In the genomic region with DNA sequence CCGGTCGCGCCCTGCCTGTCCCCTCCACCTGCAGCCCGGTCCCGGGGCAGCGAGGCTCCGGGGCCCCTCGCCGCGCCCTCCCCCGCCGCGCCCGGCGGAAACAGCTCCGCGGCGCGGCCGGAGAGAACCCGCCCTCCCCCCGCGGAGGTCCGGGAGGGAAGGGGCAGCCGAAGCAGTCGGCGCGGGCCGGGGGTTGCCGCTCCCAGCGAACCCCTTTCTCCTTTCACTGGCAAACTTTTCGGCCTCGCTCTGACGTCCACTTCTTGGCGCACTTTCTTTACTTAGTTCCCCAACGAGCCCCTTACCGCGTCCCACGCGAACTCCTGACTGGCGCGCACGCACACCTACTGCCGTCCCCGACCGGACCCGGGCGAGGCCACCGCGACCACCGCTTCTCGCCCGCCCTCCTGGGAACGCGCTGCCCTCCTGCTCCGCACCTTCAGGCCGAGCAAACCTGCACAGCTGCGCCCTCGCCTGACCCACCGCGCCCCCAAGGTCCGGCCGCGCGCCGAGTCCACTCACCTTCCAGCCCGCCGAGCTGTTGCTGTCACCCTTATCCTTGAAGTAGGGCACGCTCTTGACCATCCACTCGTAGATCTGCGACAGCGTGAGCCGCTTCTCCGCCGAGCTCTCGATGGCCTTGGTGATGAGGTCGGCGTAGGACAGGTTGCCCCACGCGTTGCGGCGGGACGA, we compare ENCODE assay signal across 8 cellular contexts. TPM values are rescaled to one million over a fixed set of nuclear protein-coding genes. Genes with fewer than 3 reads are reported as not detected.
DNase-seq lines count a peak whose midpoint lies in the region; ATAC-seq and TF ChIP-seq lines count a peak whose summit lies in the region.

No MANE protein-coding gene starts in this region.

- no peaks in the 10 kb centered on the region for H3K27me3 Mint-ChIP-seq in activated CD8-positive, alpha-beta T cell treated with anti-CD3 and anti-CD28 coated beads for 36 hours

- H3K36me3 ChIP-seq in HUES6 (ENCODE audit: control insufficient read depth, insufficient read depth, low read length), result no peaks in the 10 kb centered on the region; the same call in 1 of the 2 replicates
- H3K36me3 ChIP-seq in muscle layer of duodenum (ENCODE audit: control insufficient read depth in 1 of 2, insufficient read depth in 2 of 2, low read length in 2 of 2), result no peaks in the 10 kb centered on the region
- no peaks in the 10 kb centered on the region for H3K36me3 ChIP-seq in thymus (ENCODE audit: control insufficient read depth, insufficient read depth)

- peak; percentile 53 for DNase-seq in activated CD8-positive, alpha-beta T cell treated with anti-CD3 and anti-CD28 coated beads for 36 hours
- peak; percentile 36 to 61 for DNase-seq in erythroblast (lab: John Stamatoyannopoulos, UW)
- DNase-seq in NK-92 (lab: John Stamatoyannopoulos, UW; ENCODE audit: unreplicated experiment), result no peak

- H3K27ac Mint-ChIP-seq in activated CD8-positive, alpha-beta T cell treated with anti-CD3 and anti-CD28 coated beads for 36 hours, result peak overlapping the region; percentile 96

- H3K4me1 ChIP-seq in HUES6 (ENCODE audit: control insufficient read depth, insufficient read depth, low read length) (peaks cover 24% of the 10 kb centered on the region), muscle layer of duodenum (ENCODE audit: control insufficient read depth in 1 of 2, insufficient read depth in 2 of 2, low read length in 2 of 2) (peaks cover 17 to 35% of the 10 kb centered on the region in 2 donors), thymus (ENCODE audit: control insufficient read depth, insufficient read depth, low read length) (peaks cover 12% of the 10 kb centered on the region)

- POLR2A ChIA-PET in activated CD8-positive, alpha-beta T cell treated with anti-CD3 and anti-CD28 coated beads for 36 hours (lab: Charles Lee), result interaction anchor here (0.6 to 5.6 kb wide), 28 partner anchors 9 to 639 kb away, joined by 3 to 26 read pairs (median 4); no protein-coding TSS in a partner anchor

- peaks cover 41% of the 10 kb centered on the region for H3K4me1 Mint-ChIP-seq in activated CD8-positive, alpha-beta T cell treated with anti-CD3 and anti-CD28 coated beads for 36 hours (ENCODE audit: low read depth)

- TF ChIP-seq CTCF in 22Rv1 (IDR thresholded peaks at IDR 0.05), result no peak; the same call in 1 of the 2 replicates
- no peak for TF ChIP-seq CTCF in activated CD8-positive, alpha-beta T cell treated with anti-CD3 and anti-CD28 coated beads for 36 hours (IDR thresholded peaks at IDR 0.05)

- under 1% methylated on average over 83 of the region's 83 CpGs for WGBS in thymus

- H3K4me3 ChIP-seq in HUES6 (ENCODE audit: low read depth, low read length) (peak overlapping the region; percentile 98), muscle layer of duodenum (ENCODE audit: low read depth in 1 of 2, low read length in 2 of 2) (peak overlapping the region; percentile 70 to 98), thymus (ENCODE audit: low read length) (peak overlapping the region; percentile 69)

- no peak for TF ChIP-seq POLR2A in erythroblast (IDR thresholded peaks at IDR 0.05; ENCODE audit: low read length)

- CTCF ChIA-PET in activated CD8-positive, alpha-beta T cell treated with anti-CD3 and anti-CD28 coated beads for 36 hours (lab: Charles Lee), result interaction anchor here (1.4 kb wide), 1 partner anchor 179 kb away, joined by 3 read pairs; no protein-coding TSS in a partner anchor

- intact Hi-C loops in activated CD8-positive, alpha-beta T cell treated with anti-CD3 and anti-CD28 coated beads for 36 hours (cut with micrococcal nuclease), result loop anchor here (10.0 kb wide), 2 partner anchors 110 to 480 kb away; partner anchors contain the start of gene MRPS31

- H3K9me3 Mint-ChIP-seq in activated CD8-positive, alpha-beta T cell treated with anti-CD3 and anti-CD28 coated beads for 36 hours, result no peaks in the 10 kb centered on the region

- peak overlapping the region; percentile 72 for H3K9ac ChIP-seq in HUES6 (ENCODE audit: low read length)

- H3K27me3 ChIP-seq in HUES6 (ENCODE audit: control insufficient read depth, insufficient read depth, low read length) (peaks cover 10% of the 10 kb centered on the region; the same call in 1 of the 2 replicates), muscle layer of duodenum (ENCODE audit: low read depth, low read length) (no peaks in the 10 kb centered on the region), thymus (ENCODE audit: control insufficient read depth, insufficient read depth) (peaks cover 47% of the 10 kb centered on the region)

- H3K27ac ChIP-seq in 22Rv1 (peak overlapping the region; percentile 71), HUES6 (ENCODE audit: low read depth, low read length) (no peak overlapping the region), muscle layer of duodenum (ENCODE audit: low read length) (peak overlapping the region; percentile 82), thymus (ENCODE audit: low read depth) (peak overlapping the region; percentile 89)

- peak; percentile 3 for ATAC-seq in GM18867 (IDR thresholded peaks at IDR 0.05; ENCODE audit: unreplicated experiment)
- ATAC-seq in activated CD8-positive, alpha-beta T cell treated with anti-CD3 and anti-CD28 coated beads for 36 hours, result peak; percentile 2

- peaks cover 26% of the 10 kb centered on the region for H3K36me3 Mint-ChIP-seq in activated CD8-positive, alpha-beta T cell treated with anti-CD3 and anti-CD28 coated beads for 36 hours (ENCODE audit: low read depth)

- H3K9me3 ChIP-seq in HUES6 (ENCODE audit: control insufficient read depth, insufficient read depth, low read depth, low read length), result no peaks in the 10 kb centered on the region
- no peaks in the 10 kb centered on the region for H3K9me3 ChIP-seq in muscle layer of duodenum (ENCODE audit: control insufficient read depth in 1 of 2, low read length in 2 of 2)
- H3K9me3 ChIP-seq in thymus (ENCODE audit: control insufficient read depth), result no peaks in the 10 kb centered on the region

- H3K4me3 Mint-ChIP-seq in activated CD8-positive, alpha-beta T cell treated with anti-CD3 and anti-CD28 coated beads for 36 hours, result peak overlapping the region; percentile 84

RNA-seq across cellular contexts. Expression of gene FOXO1, which starts 1.2 kb away (rescaled TPM):
- total RNA-seq in activated CD8-positive, alpha-beta T cell treated with anti-CD3 and anti-CD28 coated beads for 36 hours, result 10 to 100 TPM; 30.6 to 30.8 TPM
- 17.2 TPM for polyA plus RNA-seq in thymus
